ENCODE assay signal across 8 cellular contexts in the genomic region with DNA sequence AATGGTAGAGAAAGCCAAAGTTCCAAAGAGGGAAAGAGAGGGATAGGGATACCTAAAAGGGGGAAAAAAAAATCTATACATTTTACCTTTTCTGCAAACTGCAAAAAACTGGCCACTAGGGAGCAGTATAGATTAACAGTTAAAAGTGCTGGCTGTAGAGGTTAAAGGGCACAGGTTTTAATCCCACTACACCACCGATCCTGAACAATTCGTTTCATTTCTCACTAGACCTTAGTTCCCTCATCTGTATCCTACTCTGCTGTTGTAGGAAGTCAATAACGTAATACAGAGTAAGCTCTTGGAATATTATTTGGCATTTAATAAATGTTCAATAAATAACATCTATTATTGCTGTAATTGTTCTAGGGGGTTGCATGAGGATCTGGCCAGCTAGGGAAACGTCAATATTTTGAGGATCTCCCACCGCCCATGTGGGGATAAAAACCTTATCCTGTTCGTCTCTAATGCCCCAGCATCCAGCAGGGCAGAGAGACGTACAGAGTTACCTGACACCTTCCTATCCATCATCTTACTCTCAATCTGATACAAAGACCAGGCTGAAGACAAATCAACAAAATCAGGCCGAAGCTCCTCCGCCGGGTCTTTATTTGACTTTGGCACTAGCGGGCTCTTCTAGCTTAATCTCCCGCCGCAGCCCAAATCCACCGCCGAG. TPM values are rescaled to one million over a fixed set of nuclear protein-coding genes. Genes with fewer than 3 reads are reported as not detected.
DNase-seq lines count a peak whose midpoint lies in the region; ATAC-seq, FAIRE-seq and TF ChIP-seq lines count a peak whose summit lies in the region.

No MANE protein-coding gene starts in this region.

- no peaks in the 10 kb centered on the region for H3K27me3 ChIP-seq in CD8-positive, alpha-beta T cell (ENCODE audit: insufficient read depth, low read length)
- H3K27me3 ChIP-seq in astrocyte (ENCODE audit: insufficient read depth, low read length) = no peaks in the 10 kb centered on the region
- H3K27me3 ChIP-seq in right cardiac atrium (ENCODE audit: control insufficient read depth, insufficient read depth) = no peaks in the 10 kb centered on the region
- H3K27me3 ChIP-seq in psoas muscle (ENCODE audit: insufficient read depth in 3 of 3, low read length in 2 of 3) = no peaks in the 10 kb centered on the region

- no peak overlapping the region for H3K4me3 Mint-ChIP-seq in CD8-positive, alpha-beta T cell
- no peak overlapping the region for H3K4me3 Mint-ChIP-seq in astrocyte (ENCODE audit: unreplicated experiment)

- H2AFZ ChIP-seq in astrocyte (ENCODE audit: low read depth, low read length) = peak overlapping the region; percentile 88

- peaks cover 12% of the 10 kb centered on the region for H3K4me1 ChIP-seq in CD8-positive, alpha-beta T cell (ENCODE audit: insufficient read depth, low read length)
- H3K4me1 ChIP-seq in astrocyte (ENCODE audit: insufficient read depth, low read length) (peaks cover 10% of the 10 kb centered on the region), right cardiac atrium (ENCODE audit: control insufficient read depth, insufficient read depth, low read length) (no peaks in the 10 kb centered on the region), psoas muscle (peaks cover 17% of the 10 kb centered on the region)

- peaks cover 53% of the 10 kb centered on the region for H3K79me2 ChIP-seq in astrocyte (ENCODE audit: insufficient read depth, low read length)

- TF ChIP-seq CTCF in CD8-positive, alpha-beta T cell (IDR thresholded peaks at IDR 0.05) = peak; percentile 78
- TF ChIP-seq CTCF in astrocyte (IDR thresholded peaks at IDR 0.05; ENCODE audit: insufficient read depth, low read depth, low read length) (peak; percentile 80), psoas muscle (IDR thresholded peaks at IDR 0.05) (peak; percentile 79)

- ATAC-seq in CD8-positive, alpha-beta T cell = peak; percentile 25
- ATAC-seq in GM18511 (IDR thresholded peaks at IDR 0.05; ENCODE audit: unreplicated experiment) (peak; percentile 4), HG03432 (IDR thresholded peaks at IDR 0.05; ENCODE audit: unreplicated experiment) (peak; percentile 22), right cardiac atrium (peak; percentile 35 to 36), psoas muscle (peak; percentile 27 to 71 (median 54))

- POLR2A ChIA-PET in CD8-positive, alpha-beta T cell (lab: Charles Lee) = interaction anchor here (0.9 to 2.6 kb wide), 8 partner anchors 9 to 383 kb away, joined by 3 to 12 read pairs (median 4); a partner anchor contains a TSS

- H3K27ac Mint-ChIP-seq in CD8-positive, alpha-beta T cell = no peak overlapping the region
- no peak overlapping the region for H3K27ac Mint-ChIP-seq in astrocyte (ENCODE audit: unreplicated experiment)

- H3K4me3 ChIP-seq in CD8-positive, alpha-beta T cell (ENCODE audit: low read depth, low read length) = peak overlapping the region; percentile 78
- peak overlapping the region; percentile 98 for H3K4me3 ChIP-seq in astrocyte (ENCODE audit: insufficient read depth, low read depth, low read length)
- H3K4me3 ChIP-seq in right cardiac atrium (ENCODE audit: low read length) = peak overlapping the region; percentile 72
- peak overlapping the region; percentile 95 for H3K4me3 ChIP-seq in psoas muscle

- peaks cover 41% of the 10 kb centered on the region for H3K4me1 Mint-ChIP-seq in CD8-positive, alpha-beta T cell (ENCODE audit: low read depth)
- peaks cover 11% of the 10 kb centered on the region for H3K4me1 Mint-ChIP-seq in astrocyte (ENCODE audit: low read depth, unreplicated experiment)

- intact Hi-C loops in CD8-positive, alpha-beta T cell (cut with DNase I, micrococcal nuclease) = loop anchor here (1.0 to 10.0 kb wide), 15 partner anchors 53 to 1642 kb away; a partner anchor contains a TSS
- intact Hi-C loops in right cardiac atrium (cut with DNase I) = loop anchor here in 1 of 4 donors (10.0 kb wide), 1 partner anchor 130 kb away; a partner anchor contains a TSS
- intact Hi-C loops in psoas muscle (cut with DNase I) = loop anchor here (2.0 to 10.0 kb wide), 8 partner anchors 54 to 384 kb away; a partner anchor contains a TSS

- under 1% methylated on average over 15 of the region's 15 CpGs for WGBS in right cardiac atrium
- WGBS in psoas muscle, 3 donors = 0 to 1% (median 1%) methylated on average over 15 of the region's 15 CpGs

- no peaks in the 10 kb centered on the region for H3K27me3 Mint-ChIP-seq in CD8-positive, alpha-beta T cell (ENCODE audit: low read depth)
- no peaks in the 10 kb centered on the region for H3K27me3 Mint-ChIP-seq in astrocyte (ENCODE audit: low read depth, unreplicated experiment)

- no peaks in the 10 kb centered on the region for H3K9me3 Mint-ChIP-seq in CD8-positive, alpha-beta T cell
- no peaks in the 10 kb centered on the region for H3K9me3 Mint-ChIP-seq in astrocyte (ENCODE audit: unreplicated experiment)

- H3K4me2 ChIP-seq in astrocyte (ENCODE audit: low read length) = peak overlapping the region; percentile 97

- FAIRE-seq in astrocyte (lab: Jason Lieb, UNC) = no peak

- H3K36me3 Mint-ChIP-seq in CD8-positive, alpha-beta T cell = peaks cover 57% of the 10 kb centered on the region
- peaks cover 8% of the 10 kb centered on the region for H3K36me3 Mint-ChIP-seq in astrocyte (ENCODE audit: low read depth, unreplicated experiment)

- peak overlapping the region; percentile 99 for H3K9ac ChIP-seq in astrocyte (ENCODE audit: low read length)

- CTCF ChIA-PET in CD8-positive, alpha-beta T cell (lab: Charles Lee) = interaction anchor here (0.6 to 4.8 kb wide), 31 partner anchors 9 to 1648 kb away, joined by 3 to 103 read pairs (median 4); a partner anchor contains a TSS

- no peaks in the 10 kb centered on the region for H3K9me3 ChIP-seq in CD8-positive, alpha-beta T cell (ENCODE audit: low read length)
- H3K9me3 ChIP-seq in astrocyte (ENCODE audit: insufficient read depth, low read depth, low read length) (no peaks in the 10 kb centered on the region), right cardiac atrium (ENCODE audit: control insufficient read depth, low read length) (no peaks in the 10 kb centered on the region), psoas muscle (no peaks in the 10 kb centered on the region)

- H3K27ac ChIP-seq in CD8-positive, alpha-beta T cell (ENCODE audit: low read depth, low read length) = peak overlapping the region; percentile 92
- peak overlapping the region; percentile 96 for H3K27ac ChIP-seq in astrocyte (ENCODE audit: low read depth, low read length)
- peak overlapping the region; percentile 72 for H3K27ac ChIP-seq in right cardiac atrium (ENCODE audit: low read length)
- peak overlapping the region; percentile 96 for H3K27ac ChIP-seq in psoas muscle

- peaks cover 19% of the 10 kb centered on the region for H4K20me1 ChIP-seq in astrocyte (ENCODE audit: insufficient read depth, low read length)

- peak in 2 of 7 experiments; percentile 9 to 34 for DNase-seq in CD8-positive, alpha-beta T cell
- DNase-seq in NCI-H524 treated with DMSO at 0.1 percent for 48 hours (lab: John Stamatoyannopoulos, UW) (peak; percentile 20), astrocyte (ENCODE audit: low read depth) (peak; percentile 33), right cardiac atrium (no peak), psoas muscle (no peak)
- DNase-seq in activated CD8-positive, alpha-beta memory T cell treated with anti-CD3 and anti-CD28 coated beads, Interleukin-2, amount 50 U/mL, for 48 hours = no peak

- H3K36me3 ChIP-seq in CD8-positive, alpha-beta T cell (ENCODE audit: insufficient read depth, low read length) = peaks cover 31% of the 10 kb centered on the region
- H3K36me3 ChIP-seq in astrocyte (ENCODE audit: insufficient read depth, low read length) (peaks cover 34% of the 10 kb centered on the region), psoas muscle (ENCODE audit: insufficient read depth in 1 of 2, low read depth in 1 of 2) (peaks cover 16 to 69% of the 10 kb centered on the region in 2 donors)

RNA-seq across cellular contexts. Expression of a gene that starts 0.8 kb away (rescaled TPM):
- total RNA-seq in CD8-positive, alpha-beta T cell = 10 to 100 TPM; 13.1 TPM
- 22.5 and 23.9 TPM in 2 replicates for total RNA-seq in astrocyte
- 10 to 100 TPM; 29.0 to 39.1 (median 37.0) TPM for total RNA-seq in right cardiac atrium
- 50.0 TPM for polyA plus RNA-seq in right cardiac atrium
- 10 to 100 TPM; 22.4 to 25.6 (median 24.0) TPM for total RNA-seq in psoas muscle
- polyA plus RNA-seq in psoas muscle = 100 to 1,000 TPM in 1 of 3 donors, 10 to 100 TPM in 2; 53.2 to 112 (median 75.0) TPM

RNA-seq across cellular contexts. Expression of a gene that starts 0.8 kb away (rescaled TPM):
- total RNA-seq in CD8-positive, alpha-beta T cell = 10 to 100 TPM; 24.4 to 24.8 TPM
- total RNA-seq in astrocyte (33.2 and 33.4 TPM in 2 replicates), right cardiac atrium (10 to 100 TPM; 10.0 to 12.8 (median 10.7) TPM), psoas muscle (10 to 100 TPM; 10.9 to 22.5 (median 19.8) TPM)
- polyA plus RNA-seq in right cardiac atrium (7.0 TPM), psoas muscle (10 to 100 TPM; 12.2 to 33.4 (median 30.4) TPM)

RNA-seq across cellular contexts. Expression of a gene that starts 28.6 kb away (rescaled TPM):
- not detected for total RNA-seq in CD8-positive, alpha-beta T cell
- not detected in 2 replicates for total RNA-seq in astrocyte
- not detected for total RNA-seq in right cardiac atrium
- not detected for polyA plus RNA-seq in right cardiac atrium
- not detected for total RNA-seq in psoas muscle
- polyA plus RNA-seq in psoas muscle = under 1 TPM in 1 of 3 donors, not detected in 2; 0.05 TPM

RNA-seq across cellular contexts. Expression of a gene that starts 53.3 kb away (rescaled TPM):
- total RNA-seq in CD8-positive, alpha-beta T cell = 1 to 10 TPM; 8.7 to 9.6 TPM
- total RNA-seq in astrocyte (35.8 and 39.1 TPM in 2 replicates), right cardiac atrium (10 to 100 TPM; 11.4 to 20.7 (median 13.7) TPM), psoas muscle (1 to 10 TPM; 4.1 to 6.7 (median 4.8) TPM)
- polyA plus RNA-seq in right cardiac atrium (6.0 TPM), psoas muscle (10 to 100 TPM in 1 of 3 donors, 1 to 10 TPM in 2; 3.3 to 10.2 (median 9.5) TPM)

RNA-seq across cellular contexts. Expression of a gene that starts 53.5 kb away (rescaled TPM):
- total RNA-seq in CD8-positive, alpha-beta T cell = 1 to 10 TPM; 8.7 to 8.9 TPM
- total RNA-seq in astrocyte (26.4 and 27.2 TPM in 2 replicates), right cardiac atrium (10 to 100 TPM; 19.5 to 21.2 (median 20.1) TPM), psoas muscle (10 to 100 TPM; 13.6 to 18.4 (median 17.9) TPM)
- polyA plus RNA-seq in right cardiac atrium (11.0 TPM), psoas muscle (10 to 100 TPM; 10.5 to 15.8 (median 11.0) TPM)

Comparison
In these comparisons a context has a peak if more than half of its experiments do, and no peak if none do; other contexts are left out.
1. ATAC-seq: peak in every context shown above with its lines; median percentile 54 in psoas muscle; 36 in right cardiac atrium; 25 in CD8-positive, alpha-beta T cell; 22 in HG03432; 4 in GM18511.
2. DNase-seq: peak in NCI-H524 treated with DMSO at 0.1 percent for 48 hours (single experiment) and astrocyte (single experiment); none in right cardiac atrium (0 of 3), psoas muscle (0 of 2) and activated CD8-positive, alpha-beta memory T cell treated with anti-CD3 and anti-CD28 coated beads, Interleukin-2, amount 50 U/mL, for 48 hours (single experiment).
3. Peak in every context shown above with its lines, with median percentiles within 50 percentile points of each other: H3K27ac ChIP-seq, H3K4me3 ChIP-seq and CTCF ChIP-seq.